Comparison of ENCODE assay signal across 1 cellular context in the genomic region with DNA sequence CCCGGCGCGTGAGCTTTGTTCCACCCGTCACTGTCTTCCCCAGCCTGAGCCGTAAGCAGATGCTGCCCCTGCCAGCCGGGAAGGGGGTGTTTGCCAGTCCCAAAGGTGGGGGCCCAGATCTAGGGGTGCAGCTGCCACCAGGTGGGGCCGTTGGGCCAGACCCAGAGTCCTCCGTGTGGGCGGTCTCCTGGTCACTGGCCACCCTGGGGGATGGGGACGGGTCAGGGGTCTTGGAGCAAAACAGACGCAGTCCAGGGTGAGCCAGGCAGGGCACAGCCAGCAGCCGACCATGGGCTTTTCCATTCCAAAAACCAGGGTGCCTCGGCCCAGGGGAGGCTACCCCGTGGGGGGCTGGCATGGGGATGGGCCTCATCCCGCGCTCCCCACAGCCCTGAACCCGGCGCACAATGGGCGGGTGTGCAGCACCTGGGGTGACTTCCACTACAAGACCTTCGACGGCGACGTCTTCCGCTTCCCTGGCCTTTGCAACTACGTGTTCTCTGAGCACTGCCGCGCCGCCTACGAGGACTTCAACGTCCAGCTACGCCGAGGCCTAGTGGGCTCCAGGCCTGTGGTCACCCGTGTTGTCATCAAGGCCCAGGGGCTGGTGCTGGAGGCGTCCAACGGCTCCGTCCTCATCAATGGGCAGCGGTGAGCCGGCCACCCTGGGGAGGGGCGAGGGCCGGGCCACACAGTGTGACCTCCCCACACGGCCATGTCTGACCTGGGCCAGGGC.
TF ChIP-seq lines count a peak whose summit lies in the region.

No MANE protein-coding gene starts in this region.

TF ChIP-seq in GM23338, 12 proteins besides CTCF, POLR2A, EP300 and RAD21 (continued from another document):
- TF ChIP-seq, protein P1, sequence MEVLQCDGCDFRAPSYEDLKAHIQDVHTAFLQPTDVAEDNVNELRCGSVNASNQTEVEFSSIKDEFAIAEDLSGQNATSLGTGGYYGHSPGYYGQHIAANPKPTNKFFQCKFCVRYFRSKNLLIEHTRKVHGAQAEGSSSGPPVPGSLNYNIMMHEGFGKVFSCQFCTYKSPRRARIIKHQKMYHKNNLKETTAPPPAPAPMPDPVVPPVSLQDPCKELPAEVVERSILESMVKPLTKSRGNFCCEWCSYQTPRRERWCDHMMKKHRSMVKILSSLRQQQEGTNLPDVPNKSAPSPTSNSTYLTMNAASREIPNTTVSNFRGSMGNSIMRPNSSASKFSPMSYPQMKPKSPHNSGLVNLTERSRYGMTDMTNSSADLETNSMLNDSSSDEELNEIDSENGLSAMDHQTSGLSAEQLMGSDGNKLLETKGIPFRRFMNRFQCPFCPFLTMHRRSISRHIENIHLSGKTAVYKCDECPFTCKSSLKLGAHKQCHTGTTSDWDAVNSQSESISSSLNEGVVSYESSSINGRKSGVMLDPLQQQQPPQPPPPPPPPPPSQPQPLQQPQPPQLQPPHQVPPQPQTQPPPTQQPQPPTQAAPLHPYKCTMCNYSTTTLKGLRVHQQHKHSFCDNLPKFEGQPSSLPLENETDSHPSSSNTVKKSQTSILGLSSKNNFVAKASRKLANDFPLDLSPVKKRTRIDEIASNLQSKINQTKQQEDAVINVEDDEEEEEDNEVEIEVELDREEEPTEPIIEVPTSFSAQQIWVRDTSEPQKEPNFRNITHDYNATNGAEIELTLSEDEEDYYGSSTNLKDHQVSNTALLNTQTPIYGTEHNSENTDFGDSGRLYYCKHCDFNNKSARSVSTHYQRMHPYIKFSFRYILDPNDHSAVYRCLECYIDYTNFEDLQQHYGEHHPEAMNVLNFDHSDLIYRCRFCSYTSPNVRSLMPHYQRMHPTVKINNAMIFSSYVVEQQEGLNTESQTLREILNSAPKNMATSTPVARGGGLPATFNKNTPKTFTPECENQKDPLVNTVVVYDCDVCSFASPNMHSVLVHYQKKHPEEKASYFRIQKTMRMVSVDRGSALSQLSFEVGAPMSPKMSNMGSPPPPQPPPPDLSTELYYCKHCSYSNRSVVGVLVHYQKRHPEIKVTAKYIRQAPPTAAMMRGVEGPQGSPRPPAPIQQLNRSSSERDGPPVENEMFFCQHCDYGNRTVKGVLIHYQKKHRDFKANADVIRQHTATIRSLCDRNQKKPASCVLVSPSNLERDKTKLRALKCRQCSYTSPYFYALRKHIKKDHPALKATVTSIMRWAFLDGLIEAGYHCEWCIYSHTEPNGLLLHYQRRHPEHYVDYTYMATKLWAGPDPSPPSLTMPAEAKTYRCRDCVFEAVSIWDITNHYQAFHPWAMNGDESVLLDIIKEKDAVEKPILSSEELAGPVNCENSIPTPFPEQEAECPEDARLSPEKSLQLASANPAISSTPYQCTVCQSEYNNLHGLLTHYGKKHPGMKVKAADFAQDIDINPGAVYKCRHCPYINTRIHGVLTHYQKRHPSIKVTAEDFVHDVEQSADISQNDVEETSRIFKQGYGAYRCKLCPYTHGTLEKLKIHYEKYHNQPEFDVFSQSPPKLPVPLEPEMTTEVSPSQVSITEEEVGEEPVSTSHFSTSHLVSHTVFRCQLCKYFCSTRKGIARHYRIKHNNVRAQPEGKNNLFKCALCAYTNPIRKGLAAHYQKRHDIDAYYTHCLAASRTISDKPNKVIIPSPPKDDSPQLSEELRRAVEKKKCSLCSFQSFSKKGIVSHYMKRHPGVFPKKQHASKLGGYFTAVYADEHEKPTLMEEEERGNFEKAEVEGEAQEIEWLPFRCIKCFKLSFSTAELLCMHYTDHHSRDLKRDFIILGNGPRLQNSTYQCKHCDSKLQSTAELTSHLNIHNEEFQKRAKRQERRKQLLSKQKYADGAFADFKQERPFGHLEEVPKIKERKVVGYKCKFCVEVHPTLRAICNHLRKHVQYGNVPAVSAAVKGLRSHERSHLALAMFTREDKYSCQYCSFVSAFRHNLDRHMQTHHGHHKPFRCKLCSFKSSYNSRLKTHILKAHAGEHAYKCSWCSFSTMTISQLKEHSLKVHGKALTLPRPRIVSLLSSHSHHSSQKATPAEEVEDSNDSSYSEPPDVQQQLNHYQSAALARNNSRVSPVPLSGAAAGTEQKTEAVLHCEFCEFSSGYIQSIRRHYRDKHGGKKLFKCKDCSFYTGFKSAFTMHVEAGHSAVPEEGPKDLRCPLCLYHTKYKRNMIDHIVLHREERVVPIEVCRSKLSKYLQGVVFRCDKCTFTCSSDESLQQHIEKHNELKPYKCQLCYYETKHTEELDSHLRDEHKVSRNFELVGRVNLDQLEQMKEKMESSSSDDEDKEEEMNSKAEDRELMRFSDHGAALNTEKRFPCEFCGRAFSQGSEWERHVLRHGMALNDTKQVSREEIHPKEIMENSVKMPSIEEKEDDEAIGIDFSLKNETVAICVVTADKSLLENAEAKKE (CRISPR knock-in tag; IDR thresholded peaks at IDR 0.05): no peak
- TF ChIP-seq CREB1 (CRISPR knock-in tag; IDR thresholded peaks at IDR 0.05; ENCODE audit: low read depth) (no peak), ZNF114 (CRISPR knock-in tag; IDR thresholded peaks at IDR 0.05) (no peak), NANOG (IDR thresholded peaks at IDR 0.05; ENCODE audit: borderline replicate concordance) (no peak), EZH2 (IDR thresholded peaks at IDR 0.05; ENCODE audit: low read depth, unreplicated experiment) (no peak)
- TF ChIP-seq, protein P2, sequence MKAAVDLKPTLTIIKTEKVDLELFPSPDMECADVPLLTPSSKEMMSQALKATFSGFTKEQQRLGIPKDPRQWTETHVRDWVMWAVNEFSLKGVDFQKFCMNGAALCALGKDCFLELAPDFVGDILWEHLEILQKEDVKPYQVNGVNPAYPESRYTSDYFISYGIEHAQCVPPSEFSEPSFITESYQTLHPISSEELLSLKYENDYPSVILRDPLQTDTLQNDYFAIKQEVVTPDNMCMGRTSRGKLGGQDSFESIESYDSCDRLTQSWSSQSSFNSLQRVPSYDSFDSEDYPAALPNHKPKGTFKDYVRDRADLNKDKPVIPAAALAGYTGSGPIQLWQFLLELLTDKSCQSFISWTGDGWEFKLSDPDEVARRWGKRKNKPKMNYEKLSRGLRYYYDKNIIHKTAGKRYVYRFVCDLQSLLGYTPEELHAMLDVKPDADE (IDR thresholded peaks at IDR 0.05): no peak
